11 cellular contexts compared by ENCODE assay signal in genomic region chr6:28269492-28269891, GRCh38. TPM values are rescaled to one million over a fixed set of nuclear protein-coding genes. Genes with fewer than 3 reads are reported as not detected.
DNase-seq lines count a peak whose midpoint lies in the region; FAIRE-seq and TF ChIP-seq lines count a peak whose summit lies in the region.
"Had no signal": no experiment of that assay in that cellular context is flagged by ENCODE, and none has a peak within 500 bp of the region (broad histone marks: within the 10 kb centered on the region; RNA-seq: fewer than 3 reads in every experiment).

No MANE protein-coding gene starts in this region.

- no peak overlapping the region for H3K4me2 ChIP-seq in OCI-LY7 (ENCODE audit: low read length)

- H3K79me2 ChIP-seq in OCI-LY7 (ENCODE audit: insufficient read depth, low read depth, low read length) = no peaks in the 10 kb centered on the region

- H4K20me1 ChIP-seq in OCI-LY7 (ENCODE audit: insufficient read depth, low read length) = no peaks in the 10 kb centered on the region

- BruUV-seq in OCI-LY7 (replicated peaks; lab: Mats Ljungman, UMichigan) = no TSS peak

- no peak overlapping the region for H3K4me3 ChIP-seq in fibroblast of mammary gland (ENCODE audit: control insufficient read depth, low read depth, low read length)
- H3K4me3 ChIP-seq in OCI-LY7 (ENCODE audit: low read depth, low read length, poor library complexity, severe bottlenecking) = no peak overlapping the region
- H3K4me3 ChIP-seq in esophagus squamous epithelium = no peak overlapping the region
- no peak overlapping the region for H3K4me3 ChIP-seq in CD8-positive, alpha-beta memory T cell (ENCODE audit: low read length)
- H3K4me3 ChIP-seq: left lung had no signal

- H3K27ac Mint-ChIP-seq in CD8-positive, alpha-beta memory T cell = no peak overlapping the region

- peak; percentile 1 for DNase-seq in stimulated activated naive CD4-positive, alpha-beta T cell treated with Interleukin-2 at 50 U/mL for 16 hours (lab: John Stamatoyannopoulos, UW)
- DNase-seq in stimulated activated naive CD4-positive, alpha-beta T cell (lab: John Stamatoyannopoulos, UW) = no peak
- peak; percentile 65 for DNase-seq in RWPE1 (ENCODE audit: low spot score)
- peak; percentile 95 for DNase-seq in fibroblast of mammary gland (ENCODE audit: low read depth)
- peak; percentile 48 for DNase-seq in urothelium cell line (ENCODE audit: low spot score)
- DNase-seq in OCI-LY7 (ENCODE audit: low spot score) = no peak
- DNase-seq in esophagus squamous epithelium (lab: John Stamatoyannopoulos, UW) = no peak
- DNase-seq in CD8-positive, alpha-beta memory T cell = no peak
- DNase-seq: left lung, NCI-H446 treated with DMSO at 0.1 percent for 48 hours had no signal

- no peaks in the 10 kb centered on the region for H3K27me3 ChIP-seq in esophagus squamous epithelium
- H3K27me3 ChIP-seq in CD8-positive, alpha-beta memory T cell (ENCODE audit: insufficient read depth, low read length, poor library complexity, severe bottlenecking) = no peaks in the 10 kb centered on the region
- H3K27me3 ChIP-seq: left lung had no signal

- POLR2A ChIA-PET in RWPE1 (lab: Yijun Ruan, JAX; ENCODE audit: low non-redundant PET) (no interaction called here), OCI-LY7 (lab: Charles Lee) (interaction anchor here (0.6 kb wide), 1 partner anchor 17 kb away, joined by 3 read pairs; the partner anchor contains the start of gene ZKSCAN4)
- POLR2A ChIA-PET in CD8-positive, alpha-beta memory T cell (lab: Charles Lee) = no interaction called here

- peaks cover 14 to 22% (median 17%) of the 10 kb centered on the region in 3 donors for H3K4me1 Mint-ChIP-seq in CD8-positive, alpha-beta memory T cell
- H3K4me1 Mint-ChIP-seq: central memory CD8-positive, alpha-beta T cell had no signal

- H3K4me3 Mint-ChIP-seq in CD8-positive, alpha-beta memory T cell = no peak overlapping the region
- H3K4me3 Mint-ChIP-seq: central memory CD8-positive, alpha-beta T cell had no signal

- FAIRE-seq in urothelium cell line (lab: Jason Lieb, UNC) = no peak

- H3K27ac ChIP-seq in RWPE1 (no peak overlapping the region), OCI-LY7 (ENCODE audit: low read depth, low read length, poor library complexity, severe bottlenecking) (no peak overlapping the region), esophagus squamous epithelium (no peak overlapping the region)
- H3K27ac ChIP-seq in CD8-positive, alpha-beta memory T cell (ENCODE audit: low read depth, low read length) = no peak overlapping the region

- H3K4me1 ChIP-seq in OCI-LY7 (ENCODE audit: insufficient read depth, low read length, poor library complexity, severe bottlenecking) (peaks cover 16% of the 10 kb centered on the region), esophagus squamous epithelium (peaks cover 0 to 34% (median 11%) of the 10 kb centered on the region in 3 donors)
- peaks cover 18% of the 10 kb centered on the region for H3K4me1 ChIP-seq in CD8-positive, alpha-beta memory T cell (ENCODE audit: insufficient read depth, low read length)

- H3K9me3 ChIP-seq in OCI-LY7 (ENCODE audit: low read length) (no peaks in the 10 kb centered on the region), esophagus squamous epithelium (no peaks in the 10 kb centered on the region)
- H3K9me3 ChIP-seq in CD8-positive, alpha-beta memory T cell (ENCODE audit: low read length) = no peaks in the 10 kb centered on the region
- H3K9me3 ChIP-seq: left lung had no signal

- H3K9me2 ChIP-seq in OCI-LY7 (ENCODE audit: insufficient read depth, low read length) = no peaks in the 10 kb centered on the region

- intact Hi-C loops in OCI-LY7 (cut with micrococcal nuclease; ENCODE audit: unreplicated experiment) (no loop called here), esophagus squamous epithelium (cut with DNase I) (no loop called here)

- CTCF ChIA-PET in RWPE1 (lab: Yijun Ruan, JAX) (interaction anchor here (1.3 kb wide), 1 partner anchor 9 kb away, joined by 4 read pairs; no protein-coding TSS in a partner anchor), OCI-LY7 (lab: Charles Lee; ENCODE audit: unreplicated experiment) (no interaction called here)
- CTCF ChIA-PET in CD8-positive, alpha-beta memory T cell (lab: Charles Lee) = interaction anchor here (1.4 to 3.7 kb wide), 2 partner anchors 17 to 87 kb away, joined by 3 to 22 read pairs; partner anchors contain the start of gene ZKSCAN4

- TF ChIP-seq POLR2A in esophagus squamous epithelium (IDR thresholded peaks at IDR 0.05) = no peak

- H3K9me3 Mint-ChIP-seq in CD8-positive, alpha-beta memory T cell = no peaks in the 10 kb centered on the region
- H3K9me3 Mint-ChIP-seq: central memory CD8-positive, alpha-beta T cell had no signal

- H3K27me3 Mint-ChIP-seq in CD8-positive, alpha-beta memory T cell = peaks cover 0 to 6% of the 10 kb centered on the region in 2 donors
- H3K27me3 Mint-ChIP-seq: central memory CD8-positive, alpha-beta T cell had no signal

- H3K36me3 Mint-ChIP-seq in CD8-positive, alpha-beta memory T cell = peaks cover 0 to 28% (median 4%) of the 10 kb centered on the region in 3 donors

- H3K36me3 ChIP-seq in OCI-LY7 (ENCODE audit: insufficient read depth, low read length) (peaks cover 3% of the 10 kb centered on the region; the same call in 1 of the 2 replicates), esophagus squamous epithelium (peaks cover 0 to 33% (median 7%) of the 10 kb centered on the region in 3 donors)
- H3K36me3 ChIP-seq in CD8-positive, alpha-beta memory T cell (ENCODE audit: insufficient read depth, low read length) = peaks cover 18% of the 10 kb centered on the region

- no peak overlapping the region for H2AFZ ChIP-seq in OCI-LY7 (ENCODE audit: low read length)

- TF ChIP-seq CTCF in RWPE1 (conservative IDR thresholded peaks at IDR 0.05; ENCODE audit: low read depth) = no peak
- no peak for TF ChIP-seq CTCF in fibroblast of mammary gland (conservative IDR thresholded peaks at IDR 0.05; ENCODE audit: control insufficient read depth, insufficient read depth, low read depth, low read length)
- no peak for TF ChIP-seq CTCF in OCI-LY7 (conservative IDR thresholded peaks at IDR 0.05; ENCODE audit: low read length)
- no peak for TF ChIP-seq CTCF in esophagus squamous epithelium (IDR thresholded peaks at IDR 0.05)

RNA-seq across cellular contexts. Expression of gene ZSCAN26, which starts 2.5 kb away (rescaled TPM):
- total RNA-seq in OCI-LY7 (2014; rRNA removed; shearing (Covaris generic)) = 6.8 and 15.4 TPM in 2 replicates
- 2.8 and 6.3 TPM in 2 replicates for total RNA-seq in OCI-LY7 (2022)
- 10 to 100 TPM in 1 of 4 donors, 1 to 10 TPM in 3; 2.1 to 17.0 (median 3.4) TPM for total RNA-seq in esophagus squamous epithelium
- 1 to 10 TPM; 5.6 to 6.4 TPM for total RNA-seq in CD8-positive, alpha-beta memory T cell
- polyA plus RNA-seq in CD8-positive, alpha-beta memory T cell = 15.8 TPM

RNA-seq across cellular contexts. Expression of gene NKAPL, which starts 10.4 kb away (rescaled TPM):
- not detected in 2 replicates for total RNA-seq in OCI-LY7 (2014; rRNA removed; shearing (Covaris generic))
- total RNA-seq in OCI-LY7 (2022) = not detected in 2 replicates
- 1 to 10 TPM in 1 of 4 donors, under 1 TPM in 2, not detected in 1; 0.22 to 1.5 (median 0.70) TPM for total RNA-seq in esophagus squamous epithelium
- total RNA-seq in CD8-positive, alpha-beta memory T cell = under 1 TPM; 0.22 TPM
- polyA plus RNA-seq in CD8-positive, alpha-beta memory T cell = not detected

RNA-seq across cellular contexts. Expression of gene PGBD1, which starts 11.9 kb away (rescaled TPM):
- 1.6 and 3.3 TPM in 2 replicates for total RNA-seq in OCI-LY7 (2014; rRNA removed; shearing (Covaris generic))
- total RNA-seq in OCI-LY7 (2022) (1.6 and 1.9 TPM in 2 replicates), esophagus squamous epithelium (1 to 10 TPM in 2 of 4 donors, under 1 TPM in 2; 0.61 to 3.1 (median 1.3) TPM)
- total RNA-seq in CD8-positive, alpha-beta memory T cell = 1 to 10 TPM; 4.6 to 5.4 TPM
- polyA plus RNA-seq in CD8-positive, alpha-beta memory T cell = 0.87 TPM

RNA-seq across cellular contexts. Expression of gene ZKSCAN4, which starts 17.4 kb away (rescaled TPM):
- 7.9 and 9.3 TPM in 2 replicates for total RNA-seq in OCI-LY7 (2014; rRNA removed; shearing (Covaris generic))
- total RNA-seq in OCI-LY7 (2022) (6.9 and 7.9 TPM in 2 replicates), esophagus squamous epithelium (1 to 10 TPM; 2.4 to 5.3 (median 3.3) TPM)
- total RNA-seq in CD8-positive, alpha-beta memory T cell = 1 to 10 TPM; 5.6 to 6.3 TPM
- 5.8 TPM for polyA plus RNA-seq in CD8-positive, alpha-beta memory T cell

RNA-seq across cellular contexts. Expression of gene ZSCAN9, which starts 44.4 kb away (rescaled TPM):
- 7.3 and 9.0 TPM in 2 replicates for total RNA-seq in OCI-LY7 (2014; rRNA removed; shearing (Covaris generic))
- 3.1 and 7.0 TPM in 2 replicates for total RNA-seq in OCI-LY7 (2022)
- 10 to 100 TPM in 1 of 4 donors, 1 to 10 TPM in 2, under 1 TPM in 1; 0.95 to 11.3 (median 3.4) TPM for total RNA-seq in esophagus squamous epithelium
- total RNA-seq in CD8-positive, alpha-beta memory T cell = 1 to 10 TPM; 5.0 to 6.8 TPM
- 4.7 TPM for polyA plus RNA-seq in CD8-positive, alpha-beta memory T cell

Comparison
In these comparisons a context has a peak if more than half of its experiments do, and no peak if none do; other contexts are left out.
1. DNase-seq: peak in stimulated activated naive CD4-positive, alpha-beta T cell treated with Interleukin-2 at 50 U/mL for 16 hours (single experiment), RWPE1 (single experiment), fibroblast of mammary gland (single experiment) and urothelium cell line (single experiment); none in stimulated activated naive CD4-positive, alpha-beta T cell (0 of 6), OCI-LY7 (single experiment), esophagus squamous epithelium (single experiment) and CD8-positive, alpha-beta memory T cell (0 of 5).